Comparison of ENCODE assay signal across 34 cellular contexts in the genomic region with DNA sequence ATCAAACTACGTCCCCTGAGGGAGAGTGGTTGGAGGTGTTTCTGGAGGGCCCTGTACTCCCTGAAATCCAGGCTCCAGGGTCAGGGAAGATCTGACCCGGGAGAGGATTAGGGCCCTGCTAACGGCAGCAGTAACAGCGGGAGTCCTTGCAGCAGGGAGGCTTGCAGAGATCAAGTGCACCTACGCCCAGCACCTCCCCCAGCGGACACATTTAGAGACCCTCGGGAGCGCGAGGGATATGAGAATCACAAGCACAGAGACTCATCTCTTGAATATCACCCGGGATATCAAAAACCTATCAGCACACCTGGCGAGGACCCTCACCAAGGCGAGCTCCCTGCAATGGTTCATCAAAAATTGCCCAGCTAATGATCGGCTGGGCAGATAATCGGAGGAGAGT.
"Had no signal": no experiment of that assay in that cellular context is flagged by ENCODE, and none has a peak within 500 bp of the region (broad histone marks: within the 10 kb centered on the region; RNA-seq: fewer than 3 reads in every experiment).

No MANE protein-coding gene starts in this region.

- H3K27me3 Mint-ChIP-seq: activated B cell treated with CpG ODN at 0.5 μM for 24 hours; activated CD8-positive, alpha-beta memory T cell treated with anti-CD3 and anti-CD28 coated beads, Interleukin-2, amount 10 ng/mL, durations not matched to agents 7 days and 5 days had no signal

- ATAC-seq: activated CD8-positive, alpha-beta memory T cell treated with anti-CD3 and anti-CD28 coated beads, Interleukin-2, amount 10 ng/mL, durations not matched to agents 7 days and 5 days; PC-3 had no signal

- H3K9me3 ChIP-seq: breast epithelium, MG63, Peyer's patch had no signal

- H3K27me3 ChIP-seq: breast epithelium, MG63, Peyer's patch had no signal

- H3K36me3 Mint-ChIP-seq: activated CD8-positive, alpha-beta memory T cell treated with anti-CD3 and anti-CD28 coated beads, Interleukin-2, amount 10 ng/mL, durations not matched to agents 7 days and 5 days; activated naive CD8-positive, alpha-beta T cell treated with anti-CD3 and anti-CD28 coated beads for 36 hours had no signal

- H3K4me3 ChIP-seq: breast epithelium, MG63, Peyer's patch had no signal

- H3K27ac ChIP-seq: breast epithelium, Peyer's patch, VCaP had no signal

- H3K36me3 ChIP-seq: breast epithelium, MG63 had no signal

- H3K4me3 Mint-ChIP-seq: activated B cell treated with CpG ODN at 0.5 μM for 24 hours; activated CD4-positive, alpha-beta memory T cell treated with anti-CD3 and anti-CD28 coated beads, Interleukin-2, amount 10 ng/mL, durations not matched to agents 7 days and 5 days; activated CD8-positive, alpha-beta memory T cell treated with anti-CD3 and anti-CD28 coated beads, Interleukin-2, amount 10 ng/mL, durations not matched to agents 7 days and 5 days; activated naive CD8-positive, alpha-beta T cell treated with anti-CD3 and anti-CD28 coated beads for 36 hours had no signal

- H3K9me3 Mint-ChIP-seq: activated B cell treated with CpG ODN at 0.5 μM for 24 hours; activated CD4-positive, alpha-beta memory T cell treated with anti-CD3 and anti-CD28 coated beads, Interleukin-2, amount 10 ng/mL, durations not matched to agents 7 days and 5 days; activated naive CD8-positive, alpha-beta T cell treated with anti-CD3 and anti-CD28 coated beads for 36 hours had no signal

- H3K4me1 ChIP-seq: breast epithelium, Peyer's patch had no signal

- H3K27ac Mint-ChIP-seq: activated B cell treated with CpG ODN at 0.5 μM for 24 hours; activated CD4-positive, alpha-beta memory T cell treated with anti-CD3 and anti-CD28 coated beads, Interleukin-2, amount 10 ng/mL, durations not matched to agents 7 days and 5 days; activated CD8-positive, alpha-beta memory T cell treated with anti-CD3 and anti-CD28 coated beads, Interleukin-2, amount 10 ng/mL, durations not matched to agents 7 days and 5 days; activated naive CD8-positive, alpha-beta T cell treated with anti-CD3 and anti-CD28 coated beads for 36 hours had no signal

- H3K4me1 Mint-ChIP-seq: activated B cell treated with CpG ODN at 0.5 μM for 24 hours; activated CD8-positive, alpha-beta memory T cell treated with anti-CD3 and anti-CD28 coated beads, Interleukin-2, amount 10 ng/mL, durations not matched to agents 7 days and 5 days had no signal

- DNase-seq: activated B cell treated with CpG ODN at 0.5 μM for 24 hours; activated CD4-positive, alpha-beta memory T cell treated with anti-CD3 and anti-CD28 coated beads, Interleukin-2, amount 10 ng/mL, durations not matched to agents 7 days and 5 days; activated CD4-positive, alpha-beta T cell treated with anti-CD3 and anti-CD28 coated beads for 48 hours; activated CD4-positive, CD25-positive, alpha-beta regulatory T cell treated with anti-CD3 and anti-CD28 coated beads, Interleukin-2, amount 50 U/mL, for 72 hours; activated CD8-positive, alpha-beta memory T cell treated with anti-CD3 and anti-CD28 coated beads for 24 hours; activated CD8-positive, alpha-beta memory T cell treated with anti-CD3 and anti-CD28 coated beads, Interleukin-2, amount 10 ng/mL, durations not matched to agents 7 days and 5 days; activated CD8-positive, alpha-beta memory T cell treated with anti-CD3 and anti-CD28 coated beads, Interleukin-2, amount 50 U/mL, for 48 hours; activated effector memory CD4-positive, alpha-beta T cell treated with Interleukin-2 at 50 U/mL for 16 hours; activated naive CD4-positive, alpha-beta T cell treated with anti-CD3 and anti-CD28 coated beads, Interleukin-2, amount 50 U/mL, for 16 hours; activated naive CD8-positive, alpha-beta T cell treated with anti-CD3 and anti-CD28 coated beads for 36 hours; activated T-cell treated with anti-CD3 and anti-CD28 coated beads, Interleukin-2, amount 50 U/mL, for 48 hours; amniotic stem cell; caudate nucleus; Kasumi-1; KG1; MG63; NCI-H1048; NCI-H1105 treated with DMSO at 0.1 percent for 48 hours; NCI-H1436; NCI-H1694; NCI-H1930; NCI-H510A; NCI-H526; NCI-H748 treated with DMSO at 0.1 percent for 48 hours; NK-92 treated with Interleukin-12 subunit alpha and Interleukin-12 subunit beta, amount 100 ng/mL, for 24 hours; PC-3; Peyer's patch; RPMI8226; SW 1271; T-helper 1 cell; T-helper 2 cell; T-helper 9 cell had no signal
